23 cellular contexts compared by ENCODE assay signal in genomic region chr6:78530208-78530607, GRCh38.
"Had no signal": no experiment of that assay in that cellular context is flagged by ENCODE, and none has a peak within 500 bp of the region (broad histone marks: within the 10 kb centered on the region; RNA-seq: fewer than 3 reads in every experiment).

No MANE protein-coding gene starts in this region.

- H3K27ac Mint-ChIP-seq: activated CD4-positive, alpha-beta T cell treated with anti-CD3 and anti-CD28 coated beads, Interleukin-2, amount 10 ng/mL, durations not matched to agents 24 days and 14 days; activated CD8-positive, alpha-beta T cell treated with anti-CD3 and anti-CD28 coated beads, Interleukin-2, amount 10 ng/mL, durations not matched to agents 7 days and 5 days; activated naive CD4-positive, alpha-beta T cell treated with anti-CD3 and anti-CD28 coated beads, Interleukin-2, amount 50 U/mL, for 72 hours; brain; naive thymus-derived CD4-positive, alpha-beta T cell; T-helper 17 cell had no signal

- H3K9me3 ChIP-seq: colonic mucosa, tibial artery, vagina had no signal

- H3K4me3 Mint-ChIP-seq: activated CD4-positive, alpha-beta T cell treated with anti-CD3 and anti-CD28 coated beads, Interleukin-2, amount 10 ng/mL, durations not matched to agents 24 days and 14 days; activated CD8-positive, alpha-beta T cell treated with anti-CD3 and anti-CD28 coated beads, Interleukin-2, amount 10 ng/mL, durations not matched to agents 7 days and 5 days; brain; naive thymus-derived CD4-positive, alpha-beta T cell; T-helper 17 cell had no signal

- ATAC-seq: activated CD8-positive, alpha-beta T cell treated with anti-CD3 and anti-CD28 coated beads, Interleukin-2, amount 10 ng/mL, durations not matched to agents 7 days and 5 days; activated naive CD4-positive, alpha-beta T cell treated with anti-CD3 and anti-CD28 coated beads, Interleukin-2, amount 50 U/mL, for 72 hours; left cardiac atrium; naive thymus-derived CD4-positive, alpha-beta T cell; T-helper 17 cell had no signal

- H3K36me3 Mint-ChIP-seq: activated naive CD4-positive, alpha-beta T cell treated with anti-CD3 and anti-CD28 coated beads, Interleukin-2, amount 50 U/mL, for 72 hours; brain; naive thymus-derived CD4-positive, alpha-beta T cell had no signal

- H3K4me3 ChIP-seq: colonic mucosa, lung, skin epidermis, tibial artery, vagina had no signal

- H3K36me3 ChIP-seq: colonic mucosa, tibial artery, vagina had no signal

- H3K27me3 ChIP-seq: colonic mucosa, tibial artery, vagina had no signal

- H3K4me1 ChIP-seq: colonic mucosa, tibial artery, vagina had no signal

- H3K4me1 Mint-ChIP-seq: activated CD4-positive, alpha-beta T cell treated with anti-CD3 and anti-CD28 coated beads, Interleukin-2, amount 10 ng/mL, durations not matched to agents 24 days and 14 days; brain; naive thymus-derived CD4-positive, alpha-beta T cell had no signal

- H3K27ac ChIP-seq: colonic mucosa, skin epidermis, tibial artery, vagina had no signal

- H3K9me3 Mint-ChIP-seq: activated CD4-positive, alpha-beta T cell treated with anti-CD3 and anti-CD28 coated beads, Interleukin-2, amount 10 ng/mL, durations not matched to agents 24 days and 14 days had no signal

- H3K27me3 Mint-ChIP-seq: activated CD4-positive, alpha-beta T cell treated with anti-CD3 and anti-CD28 coated beads, Interleukin-2, amount 10 ng/mL, durations not matched to agents 24 days and 14 days; brain; T-helper 17 cell had no signal

- DNase-seq: activated CD4-positive, alpha-beta T cell treated with anti-CD3 and anti-CD28 coated beads, Interleukin-2, amount 10 ng/mL, durations not matched to agents 24 days and 14 days; activated CD8-positive, alpha-beta memory T cell treated with anti-CD3 and anti-CD28 coated beads, Interleukin-2, amount 50 U/mL, for 4 hours; activated CD8-positive, alpha-beta T cell treated with anti-CD3 and anti-CD28 coated beads, Interleukin-2, amount 10 ng/mL, durations not matched to agents 7 days and 5 days; activated effector memory CD4-positive, alpha-beta T cell treated with anti-CD3 and anti-CD28 coated beads, Interleukin-2, amount 50 U/mL, for 16 hours; activated T-cell treated with anti-CD3 and anti-CD28 coated beads, Interleukin-2, amount 50 U/mL, for 48 hours; amygdala; central memory CD4-positive, alpha-beta T cell; colonic mucosa; foreskin melanocyte; left cardiac atrium; naive thymus-derived CD4-positive, alpha-beta T cell; nucleus accumbens; posterior cingulate gyrus; stimulated activated CD4-positive, alpha-beta T cell treated with anti-CD3 and anti-CD28 coated beads, Interleukin-15, amount 100 ng/mL, for 24 hours; stimulated activated CD4-positive, alpha-beta T cell treated with anti-CD3 and anti-CD28 coated beads, Interleukin-4, amount 100 ng/mL, for 1 hour; stimulated activated naive CD4-positive, alpha-beta T cell; T-helper 17 cell; tibial artery had no signal
